8 cellular contexts compared by ENCODE assay signal in the genomic region with DNA sequence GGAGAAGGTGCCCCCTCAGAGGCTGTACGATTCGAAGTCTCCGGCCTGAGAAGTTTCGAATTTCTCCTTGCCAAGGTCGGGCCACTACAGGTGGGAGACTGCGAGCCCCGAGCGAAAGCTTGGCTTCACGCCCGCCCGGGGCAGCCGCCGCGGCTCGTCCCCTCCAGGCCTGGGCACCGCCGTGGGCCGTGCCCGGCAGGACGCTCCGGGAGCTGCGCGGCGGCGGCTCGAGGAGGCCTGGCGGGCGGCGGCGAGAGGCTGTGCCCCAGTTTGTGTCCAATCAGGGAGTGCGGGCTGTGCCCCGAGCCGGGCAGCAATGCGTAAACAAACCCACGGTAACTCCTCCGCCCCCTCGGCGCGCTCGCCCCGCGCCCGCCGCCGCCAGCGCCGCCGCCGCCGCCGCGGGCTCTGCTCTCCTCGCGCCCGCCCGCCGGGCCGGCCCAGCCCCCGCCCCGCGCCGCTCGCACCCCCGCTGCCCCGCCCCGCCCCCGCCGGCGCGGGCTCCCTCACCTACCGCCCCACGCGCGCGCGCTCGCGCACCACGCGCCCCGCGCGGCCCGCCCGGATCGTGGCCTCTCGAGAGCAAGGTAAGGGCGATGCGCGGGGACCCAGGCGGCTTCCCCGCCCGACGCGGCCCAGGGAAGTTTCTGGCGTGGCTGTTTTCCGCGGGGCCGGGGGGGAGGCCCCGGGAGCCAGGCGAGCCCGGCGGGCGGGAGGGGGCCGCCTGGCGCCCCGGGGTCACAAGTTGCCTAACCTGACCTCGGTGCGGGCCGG. TPM values are rescaled to one million over a fixed set of nuclear protein-coding genes. Genes with fewer than 3 reads are reported as not detected.
DNase-seq lines count a peak whose midpoint lies in the region; ATAC-seq and TF ChIP-seq lines count a peak whose summit lies in the region.

No MANE protein-coding gene starts in this region.

- H3K27me3 Mint-ChIP-seq in endothelial cell (ENCODE audit: unreplicated experiment), result peaks cover 9% of the 10 kb centered on the region

- WGBS in mesodermal cell (ENCODE audit: insufficient coverage in 2 of 2), 2 experiments, result 0 to 1% methylated on average over 37 to 69 of the region's 110 CpGs

- peak; percentile 39 for ATAC-seq in HG02938 (IDR thresholded peaks at IDR 0.05; ENCODE audit: unreplicated experiment)

- H3K27ac ChIP-seq in mesodermal cell (ENCODE audit: low read depth, low read length, severe bottlenecking), result no peak overlapping the region

- no peaks in the 10 kb centered on the region for H3K36me3 ChIP-seq in mesodermal cell (ENCODE audit: control insufficient read depth, insufficient read depth, low read length)

- TF ChIP-seq CTCF in endothelial cell (IDR thresholded peaks at IDR 0.05; ENCODE audit: unreplicated experiment), result no peak

- no peaks in the 10 kb centered on the region for H3K36me3 Mint-ChIP-seq in endothelial cell (ENCODE audit: low read depth, unreplicated experiment)

- peaks cover 40% of the 10 kb centered on the region for H3K4me1 Mint-ChIP-seq in endothelial cell (ENCODE audit: unreplicated experiment)

- peaks cover 7% of the 10 kb centered on the region for H3K4me1 ChIP-seq in mesodermal cell (ENCODE audit: control insufficient read depth, insufficient read depth, low read length, poor library complexity, severe bottlenecking)

- H3K4me3 ChIP-seq in mesodermal cell (ENCODE audit: extremely low read depth, insufficient read depth, low read length, poor library complexity, severe bottlenecking), result peak overlapping the region; percentile 63

- peak overlapping the region; percentile 86 for H3K4me3 Mint-ChIP-seq in endothelial cell (ENCODE audit: unreplicated experiment)

- no peaks in the 10 kb centered on the region for H3K9me3 Mint-ChIP-seq in endothelial cell (ENCODE audit: unreplicated experiment)

- no peak overlapping the region for H3K27ac Mint-ChIP-seq in endothelial cell (ENCODE audit: unreplicated experiment)

- DNase-seq in NK-92 treated with Interleukin-12 subunit alpha and Interleukin-12 subunit beta, amount 100 ng/mL, for 24 hours (lab: John Stamatoyannopoulos, UW), result peak; percentile 77
- DNase-seq in NK-92 (lab: John Stamatoyannopoulos, UW; ENCODE audit: unreplicated experiment), result no peak
- DNase-seq in NCI-H510A (lab: John Stamatoyannopoulos, UW), result peak; percentile 43
- DNase-seq in activated T-cell treated with anti-CD3 and anti-CD28 coated beads for 24 hours (ENCODE audit: low read depth), result peak; percentile 58
- DNase-seq in endothelial cell (ENCODE audit: low spot score), result peak; percentile 47
- peak; percentile 70 for DNase-seq in stimulated activated CD8-positive, alpha-beta memory T cell treated with anti-CD3 and anti-CD28 coated beads, Interleukin-12 subunit alpha, Interleukin-12 subunit beta, amount 100 ng/mL, for 4 hours (ENCODE audit: low read depth)

- H3K9me3 ChIP-seq in mesodermal cell (ENCODE audit: control insufficient read depth, low read length), result no peaks in the 10 kb centered on the region

RNA-seq across cellular contexts. Expression of a gene that starts 57.8 kb away (rescaled TPM):
- 21.5 TPM for total RNA-seq in endothelial cell (ENCODE audit: unreplicated experiment)
- 12.5 TPM for polyA plus RNA-seq in mesodermal cell (2013, experiment 1 of 2)
- 12.7 TPM for polyA plus RNA-seq in mesodermal cell (2013, experiment 2 of 2)
